Comparison of ENCODE assay signal across 1 cellular context in the genomic region with DNA sequence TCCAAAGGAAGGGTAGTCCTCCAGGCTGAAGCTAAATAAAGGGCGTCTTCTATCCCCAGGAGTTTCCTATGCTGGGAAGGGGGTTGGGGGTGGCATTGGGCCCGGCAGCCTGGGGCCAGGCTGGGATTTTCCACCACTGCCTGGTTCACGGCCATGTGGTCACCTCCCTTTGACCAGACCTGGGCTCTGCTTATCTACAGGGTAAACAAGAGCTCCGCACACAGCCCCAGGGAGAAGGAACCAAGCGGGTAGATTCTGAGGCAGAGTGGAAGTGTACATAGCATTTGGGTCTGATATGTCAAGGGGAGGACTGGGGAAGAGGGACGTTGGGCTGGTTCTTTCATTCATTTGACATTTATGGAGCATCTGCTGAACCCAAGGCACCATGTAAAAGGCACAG.
TF ChIP-seq lines count a peak whose summit lies in the region.

No MANE protein-coding gene starts in this region.

TF ChIP-seq in HepG2, 621 proteins besides CTCF, POLR2A, EP300 and RAD21 (continued from another document and continues in another):
- TF ChIP-seq KAT2B (IDR thresholded peaks at IDR 0.05; ENCODE audit: borderline replicate concordance, low read depth, low read length) (no peak), YEATS4 (CRISPR knock-in tag; IDR thresholded peaks at IDR 0.05; ENCODE audit: borderline replicate concordance) (no peak), PITX1 (CRISPR knock-in tag; IDR thresholded peaks at IDR 0.05) (0 out of 2 replicates have a peak, but pooled peaks have one; percentile 24), ZNF543 (CRISPR knock-in tag; IDR thresholded peaks at IDR 0.05) (no peak), BHLHE40 (IDR thresholded peaks at IDR 0.05; ENCODE audit: low read length) (no peak), XRCC5 (optimal IDR thresholded peaks at IDR 0.05; ENCODE audit: low read length) (peak; percentile 56), ZNF383 (CRISPR knock-in tag; IDR thresholded peaks at IDR 0.05; ENCODE audit: borderline replicate concordance) (no peak), GFI1 (CRISPR knock-in tag; IDR thresholded peaks at IDR 0.05; ENCODE audit: borderline replicate concordance) (0 out of 2 replicates have a peak, but pooled peaks have one; percentile 46), NCOR1 (IDR thresholded peaks at IDR 0.05; ENCODE audit: borderline replicate concordance, low read length) (no peak), RAD51 (IDR thresholded peaks at IDR 0.05; ENCODE audit: borderline replicate concordance) (no peak), ZNF501 (CRISPR knock-in tag; IDR thresholded peaks at IDR 0.05) (no peak), ZSCAN20 (CRISPR knock-in tag; IDR thresholded peaks at IDR 0.05; ENCODE audit: borderline replicate concordance) (no peak), PPARG (CRISPR knock-in tag; conservative IDR thresholded peaks at IDR 0.05) (no peak), IKZF1 (IDR thresholded peaks at IDR 0.05) (no peak), HDAC1 (CRISPR knock-in tag; IDR thresholded peaks at IDR 0.05) (peak; percentile 33; the same call in 1 of the 2 replicates), SOX6 (IDR thresholded peaks at IDR 0.05) (no peak), SOX6 (CRISPR knock-in tag; IDR thresholded peaks at IDR 0.05) (peak; percentile 62), ZSCAN9 (CRISPR knock-in tag; IDR thresholded peaks at IDR 0.05; ENCODE audit: borderline replicate concordance) (0 out of 2 replicates have a peak, but pooled peaks have one; percentile 11), FOXK1 (CRISPR knock-in tag; IDR thresholded peaks at IDR 0.05; ENCODE audit: borderline replicate concordance, low read depth) (peak; percentile 62; the same call in 1 of the 2 replicates), ZNF263 (CRISPR knock-in tag; IDR thresholded peaks at IDR 0.05) (peak; percentile 93), HOXD1 (CRISPR knock-in tag; IDR thresholded peaks at IDR 0.05) (no peak), MEIS2 (CRISPR knock-in tag; IDR thresholded peaks at IDR 0.05) (no peak), KLF6 (CRISPR knock-in tag; IDR thresholded peaks at IDR 0.05) (no peak), ZNF841 (CRISPR knock-in tag; IDR thresholded peaks at IDR 0.05; ENCODE audit: borderline replicate concordance) (no peak), ZNF703 (CRISPR knock-in tag; IDR thresholded peaks at IDR 0.05; ENCODE audit: borderline replicate concordance) (no peak), LCORL (IDR thresholded peaks at IDR 0.05) (no peak), LCORL (CRISPR knock-in tag; IDR thresholded peaks at IDR 0.05) (peak; percentile 38; the same call in 1 of the 2 replicates), ZNF451 (CRISPR knock-in tag; IDR thresholded peaks at IDR 0.05) (peak; percentile 14; the same call in 1 of the 2 replicates), ZNF547 (CRISPR knock-in tag; IDR thresholded peaks at IDR 0.05) (no peak), SALL1 (CRISPR knock-in tag; IDR thresholded peaks at IDR 0.05) (peak; percentile 19; the same call in 1 of the 2 replicates), ZNF331 (CRISPR knock-in tag; IDR thresholded peaks at IDR 0.05) (peak; percentile 53; the same call in 1 of the 2 replicates)
- TF ChIP-seq, protein P1, sequence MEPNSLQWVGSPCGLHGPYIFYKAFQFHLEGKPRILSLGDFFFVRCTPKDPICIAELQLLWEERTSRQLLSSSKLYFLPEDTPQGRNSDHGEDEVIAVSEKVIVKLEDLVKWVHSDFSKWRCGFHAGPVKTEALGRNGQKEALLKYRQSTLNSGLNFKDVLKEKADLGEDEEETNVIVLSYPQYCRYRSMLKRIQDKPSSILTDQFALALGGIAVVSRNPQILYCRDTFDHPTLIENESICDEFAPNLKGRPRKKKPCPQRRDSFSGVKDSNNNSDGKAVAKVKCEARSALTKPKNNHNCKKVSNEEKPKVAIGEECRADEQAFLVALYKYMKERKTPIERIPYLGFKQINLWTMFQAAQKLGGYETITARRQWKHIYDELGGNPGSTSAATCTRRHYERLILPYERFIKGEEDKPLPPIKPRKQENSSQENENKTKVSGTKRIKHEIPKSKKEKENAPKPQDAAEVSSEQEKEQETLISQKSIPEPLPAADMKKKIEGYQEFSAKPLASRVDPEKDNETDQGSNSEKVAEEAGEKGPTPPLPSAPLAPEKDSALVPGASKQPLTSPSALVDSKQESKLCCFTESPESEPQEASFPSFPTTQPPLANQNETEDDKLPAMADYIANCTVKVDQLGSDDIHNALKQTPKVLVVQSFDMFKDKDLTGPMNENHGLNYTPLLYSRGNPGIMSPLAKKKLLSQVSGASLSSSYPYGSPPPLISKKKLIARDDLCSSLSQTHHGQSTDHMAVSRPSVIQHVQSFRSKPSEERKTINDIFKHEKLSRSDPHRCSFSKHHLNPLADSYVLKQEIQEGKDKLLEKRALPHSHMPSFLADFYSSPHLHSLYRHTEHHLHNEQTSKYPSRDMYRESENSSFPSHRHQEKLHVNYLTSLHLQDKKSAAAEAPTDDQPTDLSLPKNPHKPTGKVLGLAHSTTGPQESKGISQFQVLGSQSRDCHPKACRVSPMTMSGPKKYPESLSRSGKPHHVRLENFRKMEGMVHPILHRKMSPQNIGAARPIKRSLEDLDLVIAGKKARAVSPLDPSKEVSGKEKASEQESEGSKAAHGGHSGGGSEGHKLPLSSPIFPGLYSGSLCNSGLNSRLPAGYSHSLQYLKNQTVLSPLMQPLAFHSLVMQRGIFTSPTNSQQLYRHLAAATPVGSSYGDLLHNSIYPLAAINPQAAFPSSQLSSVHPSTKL (CRISPR knock-in tag; IDR thresholded peaks at IDR 0.05) = 0 out of 2 replicates have a peak, but pooled peaks have one; percentile 55
- TF ChIP-seq, protein P2, sequence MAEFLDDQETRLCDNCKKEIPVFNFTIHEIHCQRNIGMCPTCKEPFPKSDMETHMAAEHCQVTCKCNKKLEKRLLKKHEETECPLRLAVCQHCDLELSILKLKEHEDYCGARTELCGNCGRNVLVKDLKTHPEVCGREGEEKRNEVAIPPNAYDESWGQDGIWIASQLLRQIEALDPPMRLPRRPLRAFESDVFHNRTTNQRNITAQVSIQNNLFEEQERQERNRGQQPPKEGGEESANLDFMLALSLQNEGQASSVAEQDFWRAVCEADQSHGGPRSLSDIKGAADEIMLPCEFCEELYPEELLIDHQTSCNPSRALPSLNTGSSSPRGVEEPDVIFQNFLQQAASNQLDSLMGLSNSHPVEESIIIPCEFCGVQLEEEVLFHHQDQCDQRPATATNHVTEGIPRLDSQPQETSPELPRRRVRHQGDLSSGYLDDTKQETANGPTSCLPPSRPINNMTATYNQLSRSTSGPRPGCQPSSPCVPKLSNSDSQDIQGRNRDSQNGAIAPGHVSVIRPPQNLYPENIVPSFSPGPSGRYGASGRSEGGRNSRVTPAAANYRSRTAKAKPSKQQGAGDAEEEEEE (CRISPR knock-in tag; IDR thresholded peaks at IDR 0.05; ENCODE audit: borderline replicate concordance) = no peak
- TF ChIP-seq, protein P3, sequence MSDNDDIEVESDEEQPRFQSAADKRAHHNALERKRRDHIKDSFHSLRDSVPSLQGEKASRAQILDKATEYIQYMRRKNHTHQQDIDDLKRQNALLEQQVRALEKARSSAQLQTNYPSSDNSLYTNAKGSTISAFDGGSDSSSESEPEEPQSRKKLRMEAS (IDR thresholded peaks at IDR 0.05) = peak; percentile 66
- TF ChIP-seq, protein P4, sequence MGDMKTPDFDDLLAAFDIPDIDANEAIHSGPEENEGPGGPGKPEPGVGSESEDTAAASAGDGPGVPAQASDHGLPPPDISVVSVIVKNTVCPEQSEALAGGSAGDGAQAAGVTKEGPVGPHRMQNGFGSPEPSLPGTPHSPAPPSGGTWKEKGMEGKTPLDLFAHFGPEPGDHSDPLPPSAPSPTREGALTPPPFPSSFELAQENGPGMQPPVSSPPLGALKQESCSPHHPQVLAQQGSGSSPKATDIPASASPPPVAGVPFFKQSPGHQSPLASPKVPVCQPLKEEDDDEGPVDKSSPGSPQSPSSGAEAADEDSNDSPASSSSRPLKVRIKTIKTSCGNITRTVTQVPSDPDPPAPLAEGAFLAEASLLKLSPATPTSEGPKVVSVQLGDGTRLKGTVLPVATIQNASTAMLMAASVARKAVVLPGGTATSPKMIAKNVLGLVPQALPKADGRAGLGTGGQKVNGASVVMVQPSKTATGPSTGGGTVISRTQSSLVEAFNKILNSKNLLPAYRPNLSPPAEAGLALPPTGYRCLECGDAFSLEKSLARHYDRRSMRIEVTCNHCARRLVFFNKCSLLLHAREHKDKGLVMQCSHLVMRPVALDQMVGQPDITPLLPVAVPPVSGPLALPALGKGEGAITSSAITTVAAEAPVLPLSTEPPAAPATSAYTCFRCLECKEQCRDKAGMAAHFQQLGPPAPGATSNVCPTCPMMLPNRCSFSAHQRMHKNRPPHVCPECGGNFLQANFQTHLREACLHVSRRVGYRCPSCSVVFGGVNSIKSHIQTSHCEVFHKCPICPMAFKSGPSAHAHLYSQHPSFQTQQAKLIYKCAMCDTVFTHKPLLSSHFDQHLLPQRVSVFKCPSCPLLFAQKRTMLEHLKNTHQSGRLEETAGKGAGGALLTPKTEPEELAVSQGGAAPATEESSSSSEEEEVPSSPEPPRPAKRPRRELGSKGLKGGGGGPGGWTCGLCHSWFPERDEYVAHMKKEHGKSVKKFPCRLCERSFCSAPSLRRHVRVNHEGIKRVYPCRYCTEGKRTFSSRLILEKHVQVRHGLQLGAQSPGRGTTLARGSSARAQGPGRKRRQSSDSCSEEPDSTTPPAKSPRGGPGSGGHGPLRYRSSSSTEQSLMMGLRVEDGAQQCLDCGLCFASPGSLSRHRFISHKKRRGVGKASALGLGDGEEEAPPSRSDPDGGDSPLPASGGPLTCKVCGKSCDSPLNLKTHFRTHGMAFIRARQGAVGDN (CRISPR knock-in tag; IDR thresholded peaks at IDR 0.05) = peak; percentile 61
- TF ChIP-seq, protein P5, sequence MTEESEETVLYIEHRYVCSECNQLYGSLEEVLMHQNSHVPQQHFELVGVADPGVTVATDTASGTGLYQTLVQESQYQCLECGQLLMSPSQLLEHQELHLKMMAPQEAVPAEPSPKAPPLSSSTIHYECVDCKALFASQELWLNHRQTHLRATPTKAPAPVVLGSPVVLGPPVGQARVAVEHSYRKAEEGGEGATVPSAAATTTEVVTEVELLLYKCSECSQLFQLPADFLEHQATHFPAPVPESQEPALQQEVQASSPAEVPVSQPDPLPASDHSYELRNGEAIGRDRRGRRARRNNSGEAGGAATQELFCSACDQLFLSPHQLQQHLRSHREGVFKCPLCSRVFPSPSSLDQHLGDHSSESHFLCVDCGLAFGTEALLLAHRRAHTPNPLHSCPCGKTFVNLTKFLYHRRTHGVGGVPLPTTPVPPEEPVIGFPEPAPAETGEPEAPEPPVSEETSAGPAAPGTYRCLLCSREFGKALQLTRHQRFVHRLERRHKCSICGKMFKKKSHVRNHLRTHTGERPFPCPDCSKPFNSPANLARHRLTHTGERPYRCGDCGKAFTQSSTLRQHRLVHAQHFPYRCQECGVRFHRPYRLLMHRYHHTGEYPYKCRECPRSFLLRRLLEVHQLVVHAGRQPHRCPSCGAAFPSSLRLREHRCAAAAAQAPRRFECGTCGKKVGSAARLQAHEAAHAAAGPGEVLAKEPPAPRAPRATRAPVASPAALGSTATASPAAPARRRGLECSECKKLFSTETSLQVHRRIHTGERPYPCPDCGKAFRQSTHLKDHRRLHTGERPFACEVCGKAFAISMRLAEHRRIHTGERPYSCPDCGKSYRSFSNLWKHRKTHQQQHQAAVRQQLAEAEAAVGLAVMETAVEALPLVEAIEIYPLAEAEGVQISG (CRISPR knock-in tag; IDR thresholded peaks at IDR 0.05) = 0 out of 2 replicates have a peak, but pooled peaks have one; percentile 40
- TF ChIP-seq, protein P6, sequence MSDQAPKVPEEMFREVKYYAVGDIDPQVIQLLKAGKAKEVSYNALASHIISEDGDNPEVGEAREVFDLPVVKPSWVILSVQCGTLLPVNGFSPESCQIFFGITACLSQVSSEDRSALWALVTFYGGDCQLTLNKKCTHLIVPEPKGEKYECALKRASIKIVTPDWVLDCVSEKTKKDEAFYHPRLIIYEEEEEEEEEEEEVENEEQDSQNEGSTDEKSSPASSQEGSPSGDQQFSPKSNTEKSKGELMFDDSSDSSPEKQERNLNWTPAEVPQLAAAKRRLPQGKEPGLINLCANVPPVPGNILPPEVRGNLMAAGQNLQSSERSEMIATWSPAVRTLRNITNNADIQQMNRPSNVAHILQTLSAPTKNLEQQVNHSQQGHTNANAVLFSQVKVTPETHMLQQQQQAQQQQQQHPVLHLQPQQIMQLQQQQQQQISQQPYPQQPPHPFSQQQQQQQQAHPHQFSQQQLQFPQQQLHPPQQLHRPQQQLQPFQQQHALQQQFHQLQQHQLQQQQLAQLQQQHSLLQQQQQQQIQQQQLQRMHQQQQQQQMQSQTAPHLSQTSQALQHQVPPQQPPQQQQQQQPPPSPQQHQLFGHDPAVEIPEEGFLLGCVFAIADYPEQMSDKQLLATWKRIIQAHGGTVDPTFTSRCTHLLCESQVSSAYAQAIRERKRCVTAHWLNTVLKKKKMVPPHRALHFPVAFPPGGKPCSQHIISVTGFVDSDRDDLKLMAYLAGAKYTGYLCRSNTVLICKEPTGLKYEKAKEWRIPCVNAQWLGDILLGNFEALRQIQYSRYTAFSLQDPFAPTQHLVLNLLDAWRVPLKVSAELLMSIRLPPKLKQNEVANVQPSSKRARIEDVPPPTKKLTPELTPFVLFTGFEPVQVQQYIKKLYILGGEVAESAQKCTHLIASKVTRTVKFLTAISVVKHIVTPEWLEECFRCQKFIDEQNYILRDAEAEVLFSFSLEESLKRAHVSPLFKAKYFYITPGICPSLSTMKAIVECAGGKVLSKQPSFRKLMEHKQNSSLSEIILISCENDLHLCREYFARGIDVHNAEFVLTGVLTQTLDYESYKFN (CRISPR knock-in tag; conservative IDR thresholded peaks at IDR 0.05) = peak; percentile 53; the same call in 1 of the 2 replicates
- TF ChIP-seq, protein P7, sequence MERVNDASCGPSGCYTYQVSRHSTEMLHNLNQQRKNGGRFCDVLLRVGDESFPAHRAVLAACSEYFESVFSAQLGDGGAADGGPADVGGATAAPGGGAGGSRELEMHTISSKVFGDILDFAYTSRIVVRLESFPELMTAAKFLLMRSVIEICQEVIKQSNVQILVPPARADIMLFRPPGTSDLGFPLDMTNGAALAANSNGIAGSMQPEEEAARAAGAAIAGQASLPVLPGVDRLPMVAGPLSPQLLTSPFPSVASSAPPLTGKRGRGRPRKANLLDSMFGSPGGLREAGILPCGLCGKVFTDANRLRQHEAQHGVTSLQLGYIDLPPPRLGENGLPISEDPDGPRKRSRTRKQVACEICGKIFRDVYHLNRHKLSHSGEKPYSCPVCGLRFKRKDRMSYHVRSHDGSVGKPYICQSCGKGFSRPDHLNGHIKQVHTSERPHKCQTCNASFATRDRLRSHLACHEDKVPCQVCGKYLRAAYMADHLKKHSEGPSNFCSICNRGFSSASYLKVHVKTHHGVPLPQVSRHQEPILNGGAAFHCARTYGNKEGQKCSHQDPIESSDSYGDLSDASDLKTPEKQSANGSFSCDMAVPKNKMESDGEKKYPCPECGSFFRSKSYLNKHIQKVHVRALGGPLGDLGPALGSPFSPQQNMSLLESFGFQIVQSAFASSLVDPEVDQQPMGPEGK (CRISPR knock-in tag; IDR thresholded peaks at IDR 0.05) = peak; percentile 42; the same call in 1 of the 2 replicates
- TF ChIP-seq, protein P8, sequence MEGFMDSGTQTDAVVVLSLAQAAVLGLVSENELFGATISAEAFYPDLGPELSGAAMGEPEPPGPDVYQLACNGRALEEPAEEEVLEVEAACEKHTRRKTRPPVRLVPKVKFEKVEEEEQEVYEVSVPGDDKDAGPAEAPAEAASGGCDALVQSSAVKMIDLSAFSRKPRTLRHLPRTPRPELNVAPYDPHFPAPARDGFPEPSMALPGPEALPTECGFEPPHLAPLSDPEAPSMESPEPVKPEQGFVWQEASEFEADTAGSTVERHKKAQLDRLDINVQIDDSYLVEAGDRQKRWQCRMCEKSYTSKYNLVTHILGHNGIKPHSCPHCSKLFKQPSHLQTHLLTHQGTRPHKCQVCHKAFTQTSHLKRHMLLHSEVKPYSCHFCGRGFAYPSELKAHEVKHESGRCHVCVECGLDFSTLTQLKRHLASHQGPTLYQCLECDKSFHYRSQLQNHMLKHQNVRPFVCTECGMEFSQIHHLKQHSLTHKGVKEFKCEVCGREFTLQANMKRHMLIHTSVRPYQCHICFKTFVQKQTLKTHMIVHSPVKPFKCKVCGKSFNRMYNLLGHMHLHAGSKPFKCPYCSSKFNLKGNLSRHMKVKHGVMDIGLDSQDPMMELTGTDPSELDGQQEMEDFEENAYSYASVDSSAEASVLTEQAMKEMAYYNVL (CRISPR knock-in tag; IDR thresholded peaks at IDR 0.05; ENCODE audit: borderline replicate concordance) = 0 out of 2 replicates have a peak, but pooled peaks have one; percentile 35
